ENCODE assay signal across 8 cellular contexts in the genomic region with DNA sequence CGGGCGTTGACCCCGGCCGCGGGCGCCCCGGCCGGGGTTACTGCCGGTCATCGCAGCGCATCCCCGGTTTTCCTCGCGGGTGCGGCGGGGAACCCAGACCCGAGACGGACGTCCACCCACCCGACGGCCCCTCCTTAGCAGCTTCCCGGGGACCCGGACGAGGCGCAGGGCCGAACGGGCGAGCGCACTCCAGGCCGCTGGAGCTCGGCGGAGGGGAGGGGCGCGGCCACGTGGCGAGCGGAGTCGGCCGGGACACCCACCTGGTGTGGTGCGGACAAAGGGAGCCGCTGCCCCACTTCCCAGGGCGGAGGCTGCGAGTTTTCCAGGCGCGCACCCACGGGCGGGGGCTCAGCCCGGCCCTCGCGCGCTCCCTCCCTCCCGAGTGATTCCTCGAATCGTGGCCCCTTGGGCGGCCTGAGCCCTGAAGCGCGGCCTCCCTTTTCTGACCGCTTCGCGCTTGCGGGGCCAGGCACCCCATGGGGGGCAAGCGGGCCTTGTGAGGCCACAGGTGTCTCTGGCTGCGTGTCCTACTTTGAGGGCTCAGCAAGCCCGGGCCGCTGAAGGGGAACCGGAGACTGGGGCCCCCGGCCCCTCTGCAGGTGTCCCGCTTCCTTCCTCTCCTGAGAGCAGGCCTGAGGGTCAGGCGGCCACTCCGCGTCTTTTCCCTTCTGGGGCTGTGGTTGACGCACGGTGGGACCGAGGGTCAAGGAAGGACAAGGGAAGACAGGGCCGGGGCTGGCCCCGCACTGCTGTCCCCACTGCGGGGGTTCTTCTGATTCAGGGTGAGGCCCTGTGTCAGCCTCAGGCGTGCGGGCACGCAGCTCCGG. TPM values are rescaled to one million over a fixed set of nuclear protein-coding genes. Genes with fewer than 3 reads are reported as not detected.
DNase-seq lines count a peak whose midpoint lies in the region; ATAC-seq and TF ChIP-seq lines count a peak whose summit lies in the region.

No MANE protein-coding gene starts in this region.

- H3K36me3 ChIP-seq in BE2C (peaks cover 43% of the 10 kb centered on the region), gastroesophageal sphincter (peaks cover 0 to 21% of the 10 kb centered on the region in 2 donors), rectal smooth muscle tissue (ENCODE audit: control insufficient read depth, insufficient read depth, low read length) (no peaks in the 10 kb centered on the region)

- CTCF ChIA-PET in activated B cell treated with CpG ODN at 0.5 μM for 24 hours (lab: Charles Lee) = interaction anchor here (1.2 to 1.8 kb wide), 3 partner anchors 8 to 69 kb away, joined by 4 to 6 read pairs (median 4); partner anchors contain the start of gene DCXR

- no peaks in the 10 kb centered on the region for H3K27me3 ChIP-seq in BE2C
- no peaks in the 10 kb centered on the region for H3K27me3 ChIP-seq in gastroesophageal sphincter
- no peaks in the 10 kb centered on the region for H3K27me3 ChIP-seq in rectal smooth muscle tissue (ENCODE audit: control insufficient read depth, insufficient read depth, low read length)

- POLR2A ChIA-PET in activated B cell treated with CpG ODN at 0.5 μM for 24 hours (lab: Charles Lee) = interaction anchor here (0.6 to 3.5 kb wide), 22 partner anchors 8 to 493 kb away, joined by 3 to 28 read pairs (median 4); partner anchors contain the start of genes ARL16, CCDC137, CENPX and DCXR

- no peaks in the 10 kb centered on the region for H3K9me3 Mint-ChIP-seq in activated B cell treated with CpG ODN at 0.5 μM for 24 hours

- peaks cover 16% of the 10 kb centered on the region for H3K4me1 Mint-ChIP-seq in activated B cell treated with CpG ODN at 0.5 μM for 24 hours

- peak; percentile 3 for ATAC-seq in HG03196 (IDR thresholded peaks at IDR 0.05; ENCODE audit: unreplicated experiment)
- peak; percentile 2 for ATAC-seq in activated B cell treated with CpG ODN at 0.5 μM for 24 hours (ENCODE audit: low read depth)
- peak; percentile 3 for ATAC-seq in gastroesophageal sphincter

- DNase-seq in BE2C = no peak
- no peak for DNase-seq in activated B cell treated with CpG ODN at 0.5 μM for 24 hours
- DNase-seq in epidermal melanocyte (ENCODE audit: insufficient read length, low spot score) = no peak
- no peak for DNase-seq in posterior vena cava (ENCODE audit: low spot score)

- no peaks in the 10 kb centered on the region for H3K27me3 Mint-ChIP-seq in activated B cell treated with CpG ODN at 0.5 μM for 24 hours

- no peak for TF ChIP-seq CTCF in BE2C (IDR thresholded peaks at IDR 0.05; ENCODE audit: low read depth, low read length)
- no peak for TF ChIP-seq CTCF in activated B cell treated with CpG ODN at 0.5 μM for 24 hours (IDR thresholded peaks at IDR 0.05)
- TF ChIP-seq CTCF in gastroesophageal sphincter (IDR thresholded peaks at IDR 0.05) = no peak

- H3K4me1 ChIP-seq in BE2C (peaks cover 28% of the 10 kb centered on the region), gastroesophageal sphincter (peaks cover 0 to 75% (median 31%) of the 10 kb centered on the region in 3 donors), rectal smooth muscle tissue (ENCODE audit: control insufficient read depth, insufficient read depth, low read length) (peaks cover 19% of the 10 kb centered on the region)

- intact Hi-C loops in activated B cell treated with CpG ODN at 0.5 μM for 24 hours (cut with micrococcal nuclease) (loop anchor here (1.0 to 10.0 kb wide), 11 partner anchors 34 to 653 kb away; partner anchors contain the start of genes ACTG1, ASPSCR1, DCXR and DUS1L), posterior vena cava (cut with DNase I) (no loop called here)

- H3K4me3 Mint-ChIP-seq in activated B cell treated with CpG ODN at 0.5 μM for 24 hours = peak overlapping the region; percentile 83

- peak; percentile 8 for TF ChIP-seq POLR2A in GM19099 (IDR thresholded peaks at IDR 0.05; ENCODE audit: extremely low read depth, insufficient read length, low read depth)
- TF ChIP-seq POLR2A in gastroesophageal sphincter (IDR thresholded peaks at IDR 0.05) = no peak

- H3K9me3 ChIP-seq in BE2C (peaks cover 4% of the 10 kb centered on the region; the same call in 1 of the 2 replicates), gastroesophageal sphincter (no peaks in the 10 kb centered on the region)

- peak overlapping the region; percentile 49 for H3K9ac ChIP-seq in rectal smooth muscle tissue (ENCODE audit: low read length)

- H3K36me3 Mint-ChIP-seq in activated B cell treated with CpG ODN at 0.5 μM for 24 hours (ENCODE audit: low read depth) = peaks cover 6% of the 10 kb centered on the region

- peak overlapping the region; percentile 51 for H3K4me3 ChIP-seq in BE2C (ENCODE audit: low read depth, low read length)
- peak overlapping the region; percentile 33 to 95 for H3K4me3 ChIP-seq in gastroesophageal sphincter
- peak overlapping the region; percentile 70 for H3K4me3 ChIP-seq in rectal smooth muscle tissue (ENCODE audit: low read length)

- H3K27ac Mint-ChIP-seq in activated B cell treated with CpG ODN at 0.5 μM for 24 hours = peak overlapping the region; percentile 79

- WGBS in gastroesophageal sphincter (ENCODE audit: low coverage in 1 of 2), 2 donors = no CpG with 5 or more reads among the region's 81 CpGs

- TF ChIP-seq EP300 in gastroesophageal sphincter (IDR thresholded peaks at IDR 0.05) = no peak

- peak overlapping the region; percentile 65 to 98 (median 95) for H3K27ac ChIP-seq in gastroesophageal sphincter
- H3K27ac ChIP-seq in rectal smooth muscle tissue (ENCODE audit: low read depth, low read length) = peak overlapping the region; percentile 96

RNA-seq across cellular contexts. Expression of gene FASN, which starts 1.1 kb away (rescaled TPM):
- polyA plus RNA-seq in BE2C (2012; ENCODE audit: insufficient read depth, insufficient read length, low read depth) = 379 TPM
- 104 and 121 TPM in 2 replicates for total RNA-seq in activated B cell treated with CpG ODN at 0.5 μM for 24 hours
- 10 to 100 TPM; 22.6 to 52.8 (median 48.3) TPM for total RNA-seq in gastroesophageal sphincter
- 10 to 100 TPM; 41.9 to 50.6 TPM for total RNA-seq in posterior vena cava

RNA-seq across cellular contexts. Expression of gene DUS1L, which starts 33.5 kb away (rescaled TPM):
- polyA plus RNA-seq in BE2C (2012; ENCODE audit: insufficient read depth, insufficient read length, low read depth) = 415 TPM
- total RNA-seq in activated B cell treated with CpG ODN at 0.5 μM for 24 hours = 127 and 134 TPM in 2 replicates
- total RNA-seq in gastroesophageal sphincter = 10 to 100 TPM; 35.8 to 62.8 (median 52.9) TPM
- total RNA-seq in posterior vena cava = 10 to 100 TPM; 47.8 to 48.6 TPM

RNA-seq across cellular contexts. Expression of gene GPS1, which starts 47.5 kb away (rescaled TPM):
- 585 TPM for polyA plus RNA-seq in BE2C (2012; ENCODE audit: insufficient read depth, insufficient read length, low read depth)
- total RNA-seq in activated B cell treated with CpG ODN at 0.5 μM for 24 hours (88.7 and 94.7 TPM in 2 replicates), gastroesophageal sphincter (100 to 1,000 TPM in 1 of 4 donors, 10 to 100 TPM in 3; 69.3 to 103 (median 77.2) TPM), posterior vena cava (10 to 100 TPM; 54.6 to 62.7 TPM)

RNA-seq across cellular contexts. Expression of gene RFNG, which starts 47.5 kb away (rescaled TPM):
- polyA plus RNA-seq in BE2C (2012; ENCODE audit: insufficient read depth, insufficient read length, low read depth) = 73.1 TPM
- total RNA-seq in activated B cell treated with CpG ODN at 0.5 μM for 24 hours = 17.7 and 18.7 TPM in 2 replicates
- 10 to 100 TPM; 28.8 to 48.2 (median 34.3) TPM for total RNA-seq in gastroesophageal sphincter
- 10 to 100 TPM; 23.7 to 26.4 TPM for total RNA-seq in posterior vena cava
